Comparison of ENCODE assay signal across 29 cellular contexts in genomic region chr3:13785351-13785750, GRCh38.
"Had no signal": no experiment of that assay in that cellular context is flagged by ENCODE, and none has a peak within 500 bp of the region (broad histone marks: within the 10 kb centered on the region; RNA-seq: fewer than 3 reads in every experiment).

No MANE protein-coding gene starts in this region.

- H3K27ac ChIP-seq: heart left ventricle, prostate gland, skin epidermis, thoracic aorta, vagina, VCaP had no signal

- H3K4me3 ChIP-seq: heart left ventricle, prostate gland, skin epidermis, thoracic aorta, vagina had no signal

- H3K27ac Mint-ChIP-seq: activated naive CD4-positive, alpha-beta T cell treated with anti-CD3 and anti-CD28 coated beads, Interleukin-2, amount 10 ng/mL, durations not matched to agents 7 days and 5 days; activated T-helper 1 cell treated with anti-CD3 and anti-CD28 coated beads, Interleukin-12 subunit alpha, Interleukin-12 subunit beta, Interleukin-2, Interleukin-4 antibody, amounts not matched to agents 30 ng/mL and 10 ng/mL and 1 ng/mL, durations not matched to agents 14 hours and 24 hours and 36 hours; immature natural killer cell; naive thymus-derived CD4-positive, alpha-beta T cell; T-helper 1 cell treated with Interleukin-12 subunit alpha and Interleukin-12 subunit beta and Interleukin-4 antibody, amounts not matched to agents 30 μg/mL and 1 μg/mL, for 36 hours; type B pancreatic cell had no signal

- H3K4me1 ChIP-seq: prostate gland, vagina had no signal

- H3K9me3 ChIP-seq: heart left ventricle, prostate gland, thoracic aorta, vagina had no signal

- ATAC-seq: activated CD4-positive, CD25-positive, alpha-beta regulatory T cell treated with anti-CD3 and anti-CD28 coated beads, Interleukin-2, amount 50 U/mL, for 24 hours; esophagus mucosa; heart left ventricle; left colon; naive thymus-derived CD4-positive, alpha-beta T cell; sciatic nerve; stimulated activated naive CD8-positive, alpha-beta T cell treated with anti-CD3 and anti-CD28 coated beads, Interleukin-15, Interleukin-2, amounts not matched to agents 100 U/mL and 50 U/mL, for 24 hours had no signal

- H3K4me1 Mint-ChIP-seq: activated naive CD4-positive, alpha-beta T cell treated with anti-CD3 and anti-CD28 coated beads, Interleukin-2, amount 10 ng/mL, durations not matched to agents 7 days and 5 days; immature natural killer cell had no signal

- H3K36me3 ChIP-seq: heart left ventricle, prostate gland, thoracic aorta, vagina had no signal

- H3K27me3 ChIP-seq: vagina had no signal

- DNase-seq: activated CD4-positive, alpha-beta T cell treated with anti-CD3 and anti-CD28 coated beads for 48 hours; activated CD4-positive, alpha-beta T cell treated with anti-CD3 and anti-CD28 coated beads, Interleukin-2, amount 50 U/mL, for 48 hours; activated CD8-positive, alpha-beta memory T cell treated with anti-CD3 and anti-CD28 coated beads, Interleukin-2, amount 50 U/mL, for 4 hours; activated gamma-delta T cell; activated naive CD4-positive, alpha-beta T cell treated with anti-CD3 and anti-CD28 coated beads, Interleukin-2, amount 10 ng/mL, durations not matched to agents 7 days and 5 days; activated T-cell treated with anti-CD3 and anti-CD28 coated beads, Interleukin-2, amount 50 U/mL, for 1 hour; amniotic stem cell; foreskin fibroblast; immature natural killer cell; kidney; left colon; naive thymus-derived CD4-positive, alpha-beta T cell; stimulated activated CD4-positive, alpha-beta T cell treated with anti-CD3 and anti-CD28 coated beads, Interleukin-12 subunit alpha, Interleukin-12 subunit beta, amount 100 ng/mL, for 4 hours; stimulated activated CD4-positive, alpha-beta T cell treated with anti-CD3 and anti-CD28 coated beads, Interleukin-4, amount 100 ng/mL, for 1 hour; stimulated activated naive CD8-positive, alpha-beta T cell treated with anti-CD3 and anti-CD28 coated beads, Interleukin-15, Interleukin-2, amounts not matched to agents 100 U/mL and 50 U/mL, for 24 hours; SW 1271; T-helper 9 cell had no signal

- H3K4me3 Mint-ChIP-seq: activated naive CD4-positive, alpha-beta T cell treated with anti-CD3 and anti-CD28 coated beads, Interleukin-2, amount 10 ng/mL, durations not matched to agents 7 days and 5 days; activated T-helper 1 cell treated with anti-CD3 and anti-CD28 coated beads, Interleukin-12 subunit alpha, Interleukin-12 subunit beta, Interleukin-2, Interleukin-4 antibody, amounts not matched to agents 30 ng/mL and 10 ng/mL and 1 ng/mL, durations not matched to agents 14 hours and 24 hours and 36 hours; immature natural killer cell; naive thymus-derived CD4-positive, alpha-beta T cell; T-helper 1 cell treated with Interleukin-12 subunit alpha and Interleukin-12 subunit beta and Interleukin-4 antibody, amounts not matched to agents 30 μg/mL and 1 μg/mL, for 36 hours; type B pancreatic cell had no signal

- H3K9me3 Mint-ChIP-seq: activated naive CD4-positive, alpha-beta T cell treated with anti-CD3 and anti-CD28 coated beads, Interleukin-2, amount 10 ng/mL, durations not matched to agents 7 days and 5 days; activated T-helper 1 cell treated with anti-CD3 and anti-CD28 coated beads, Interleukin-12 subunit alpha, Interleukin-12 subunit beta, Interleukin-2, Interleukin-4 antibody, amounts not matched to agents 30 ng/mL and 10 ng/mL and 1 ng/mL, durations not matched to agents 14 hours and 24 hours and 36 hours; immature natural killer cell; naive thymus-derived CD4-positive, alpha-beta T cell; T-helper 1 cell treated with Interleukin-12 subunit alpha and Interleukin-12 subunit beta and Interleukin-4 antibody, amounts not matched to agents 30 μg/mL and 1 μg/mL, for 36 hours; type B pancreatic cell had no signal

- H3K36me3 Mint-ChIP-seq: activated naive CD4-positive, alpha-beta T cell treated with anti-CD3 and anti-CD28 coated beads, Interleukin-2, amount 10 ng/mL, durations not matched to agents 7 days and 5 days; immature natural killer cell; naive thymus-derived CD4-positive, alpha-beta T cell; type B pancreatic cell had no signal
